ENCODE assay signal across 15 cellular contexts in genomic region chr11:61107888-61108287, GRCh38. TPM values are rescaled to one million over a fixed set of nuclear protein-coding genes. Genes with fewer than 3 reads are reported as not detected.
"Had no signal": no experiment of that assay in that cellular context is flagged by ENCODE, and none has a peak within 500 bp of the region (broad histone marks: within the 10 kb centered on the region; RNA-seq: fewer than 3 reads in every experiment).

No MANE protein-coding gene starts in this region.

- H3K4me3 Mint-ChIP-seq: activated B cell treated with CpG ODN at 0.5 μM for 24 hours, neural progenitor cell, T-helper 17 cell had no signal

- H3K9me3 Mint-ChIP-seq: activated B cell treated with CpG ODN at 0.5 μM for 24 hours, neural progenitor cell had no signal

- H3K36me3 Mint-ChIP-seq: neural progenitor cell had no signal

- H3K9me3 ChIP-seq: ovary, thyroid gland had no signal

- H3K36me3 ChIP-seq: neural progenitor cell, ovary, thyroid gland had no signal

- H3K27ac Mint-ChIP-seq: activated B cell treated with CpG ODN at 0.5 μM for 24 hours, neural progenitor cell, T-helper 17 cell had no signal

- H3K27me3 Mint-ChIP-seq: activated B cell treated with CpG ODN at 0.5 μM for 24 hours, T-helper 17 cell had no signal

- DNase-seq: activated B cell treated with CpG ODN at 0.5 μM for 24 hours; activated CD4-positive, alpha-beta T cell treated with anti-CD3 and anti-CD28 coated beads, Interleukin-2, amount 50 U/mL, for 48 hours; activated CD8-positive, alpha-beta memory T cell treated with anti-CD3 and anti-CD28 coated beads, Interleukin-2, amount 50 U/mL, for 48 hours; activated naive CD4-positive, alpha-beta T cell; dermis blood vessel endothelial cell; hypothalamus; kidney glomerular epithelial cell; ovary; stimulated activated CD4-positive, alpha-beta T cell treated with anti-CD3 and anti-CD28 coated beads, Interleukin-4, amount 100 ng/mL, for 24 hours; T-helper 17 cell; thyroid gland had no signal

- H3K4me1 ChIP-seq: neural progenitor cell, thyroid gland had no signal

- H3K27ac ChIP-seq: neural progenitor cell, ovary, SK-N-MC, thyroid gland had no signal

- H3K4me3 ChIP-seq: neural progenitor cell, ovary, SK-N-MC, thyroid gland had no signal

- H3K27me3 ChIP-seq: neural progenitor cell, ovary, thyroid gland had no signal

- ATAC-seq: T-helper 17 cell had no signal

RNA-seq across cellular contexts. Expression of gene CD5, which starts 5.6 kb away (rescaled TPM):
- total RNA-seq: cerebellum, dermis blood vessel endothelial cell, glomerular endothelial cell had no signal
